In the genomic region with DNA sequence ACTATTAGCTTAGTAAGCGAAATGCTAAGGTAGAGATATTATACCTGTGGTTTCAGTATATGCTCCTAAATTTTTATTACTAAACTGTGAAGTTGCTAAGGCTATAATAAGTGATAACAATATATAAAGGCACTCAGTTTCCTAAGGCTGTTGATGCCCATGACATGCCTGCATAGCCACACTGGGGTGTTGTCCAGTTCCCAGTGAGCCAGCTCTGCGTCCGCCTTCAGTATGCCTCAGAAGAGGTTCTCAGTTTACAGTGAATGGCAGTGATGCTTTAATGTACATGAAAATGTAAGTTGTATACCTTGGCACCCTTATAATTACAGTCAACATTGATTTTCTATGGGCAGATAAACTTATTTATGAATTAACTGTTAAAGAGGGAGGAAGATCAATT, we compare ENCODE assay signal across 30 cellular contexts. TPM values are rescaled to one million over a fixed set of nuclear protein-coding genes. Genes with fewer than 3 reads are reported as not detected.
"Had no signal": no experiment of that assay in that cellular context is flagged by ENCODE, and none has a peak within 500 bp of the region (broad histone marks: within the 10 kb centered on the region; RNA-seq: fewer than 3 reads in every experiment).

No MANE protein-coding gene starts in this region.

- H3K27ac Mint-ChIP-seq: naive thymus-derived CD8-positive, alpha-beta T cell; natural killer cell treated with Interleukin-12 subunit alpha and Interleukin-12 subunit beta and Interleukin-15 and Interleukin-18, amount 100 ng/mL, for 72 hours; nephron progenitor cell; stimulated activated memory B cell treated with anti-CD40 and anti-IgM and Interleukin-4, amounts not matched to agents 10 μg/mL and 1 μg/mL and 100 μg/mL, for 72 hours; stimulated activated naive CD8-positive, alpha-beta T cell treated with anti-CD3 and anti-CD28 coated beads, Interleukin-15, amount 100 ng/mL, for 72 hours had no signal

- DNase-seq: naive thymus-derived CD8-positive, alpha-beta T cell; nephron progenitor cell; nucleus accumbens; pancreas; right cardiac atrium; right lobe of liver; spleen; stimulated activated CD4-positive, alpha-beta T cell treated with anti-CD3 and anti-CD28 coated beads, Interleukin-12 subunit alpha, Interleukin-12 subunit beta, amount 100 ng/mL, for 4 hours; stimulated activated CD4-positive, alpha-beta T cell treated with anti-CD3 and anti-CD28 coated beads, Interleukin-1b, Interleukin-23, amount 100 ng/mL, for 48 hours; stimulated activated CD4-positive, alpha-beta T cell treated with anti-CD3 and anti-CD28 coated beads, Interleukin-4, amount 100 ng/mL, for 1 hour; stimulated activated CD4-positive, alpha-beta T cell treated with anti-CD3 and anti-CD28 coated beads, Interleukin-4, amount 100 ng/mL, for 4 hours; stimulated activated CD8-positive, alpha-beta memory T cell treated with anti-CD3 and anti-CD28 coated beads, Interleukin-4, amount 100 ng/mL, for 48 hours; stimulated activated naive CD4-positive, alpha-beta T cell; stimulated activated naive CD8-positive, alpha-beta T cell treated with anti-CD3 and anti-CD28 coated beads, Interleukin-15, amount 100 ng/mL, for 72 hours; stimulated activated naive CD8-positive, alpha-beta T cell treated with anti-CD3 and anti-CD28 coated beads, Interleukin-15, Interleukin-2, amounts not matched to agents 100 U/mL and 50 U/mL, for 24 hours; substantia nigra; thyroid gland; trophoblast cell; upper lobe of left lung had no signal

- H3K36me3 ChIP-seq: neutrophil, pancreas, prostate gland, right lobe of liver, spleen, suprapubic skin, thoracic aorta, thyroid gland, tibial nerve, upper lobe of left lung, vagina had no signal

- H3K4me1 Mint-ChIP-seq: naive thymus-derived CD8-positive, alpha-beta T cell; stimulated activated memory B cell treated with anti-CD40 and anti-IgM and Interleukin-4, amounts not matched to agents 10 μg/mL and 1 μg/mL and 100 μg/mL, for 72 hours; stimulated activated naive CD8-positive, alpha-beta T cell treated with anti-CD3 and anti-CD28 coated beads, Interleukin-15, amount 100 ng/mL, for 72 hours had no signal

- H3K36me3 Mint-ChIP-seq: naive thymus-derived CD8-positive, alpha-beta T cell; natural killer cell treated with Interleukin-12 subunit alpha and Interleukin-12 subunit beta and Interleukin-15 and Interleukin-18, amount 100 ng/mL, for 72 hours; stimulated activated memory B cell treated with anti-CD40 and anti-IgM and Interleukin-4, amounts not matched to agents 10 μg/mL and 1 μg/mL and 100 μg/mL, for 72 hours had no signal

- H3K4me3 Mint-ChIP-seq: naive thymus-derived CD8-positive, alpha-beta T cell; natural killer cell treated with Interleukin-12 subunit alpha and Interleukin-12 subunit beta and Interleukin-15 and Interleukin-18, amount 100 ng/mL, for 72 hours; nephron progenitor cell; neural crest cell; stimulated activated memory B cell treated with anti-CD40 and anti-IgM and Interleukin-4, amounts not matched to agents 10 μg/mL and 1 μg/mL and 100 μg/mL, for 72 hours; stimulated activated naive CD8-positive, alpha-beta T cell treated with anti-CD3 and anti-CD28 coated beads, Interleukin-15, amount 100 ng/mL, for 72 hours had no signal

- H3K27me3 ChIP-seq: pancreas, thyroid gland, tibial nerve, upper lobe of left lung, vagina had no signal

- H3K9me3 Mint-ChIP-seq: naive thymus-derived CD8-positive, alpha-beta T cell; natural killer cell treated with Interleukin-12 subunit alpha and Interleukin-12 subunit beta and Interleukin-15 and Interleukin-18, amount 100 ng/mL, for 72 hours; nephron progenitor cell; neural crest cell; stimulated activated memory B cell treated with anti-CD40 and anti-IgM and Interleukin-4, amounts not matched to agents 10 μg/mL and 1 μg/mL and 100 μg/mL, for 72 hours; stimulated activated naive CD8-positive, alpha-beta T cell treated with anti-CD3 and anti-CD28 coated beads, Interleukin-15, amount 100 ng/mL, for 72 hours had no signal

- H3K9me3 ChIP-seq: neutrophil, pancreas, prostate gland, right lobe of liver, spleen, suprapubic skin, thoracic aorta, thyroid gland, tibial nerve, upper lobe of left lung, vagina had no signal

- H3K27ac ChIP-seq: neutrophil, pancreas, prostate gland, right lobe of liver, skin epidermis, spleen, suprapubic skin, thoracic aorta, thyroid gland, tibial nerve, upper lobe of left lung, vagina had no signal

- H3K4me1 ChIP-seq: pancreas, prostate gland, right lobe of liver, thyroid gland, tibial nerve, upper lobe of left lung, vagina had no signal

- H3K4me3 ChIP-seq: pancreas, prostate gland, right lobe of liver, skin epidermis, smooth muscle cell, spleen, suprapubic skin, thoracic aorta, thyroid gland, tibial nerve, upper lobe of left lung, vagina had no signal

- ATAC-seq: naive thymus-derived CD8-positive, alpha-beta T cell; natural killer cell treated with Interleukin-12 subunit alpha and Interleukin-12 subunit beta and Interleukin-15 and Interleukin-18, amount 100 ng/mL, for 72 hours; pancreas; right cardiac atrium; right lobe of liver; stimulated activated memory B cell treated with anti-CD40 and anti-IgM and Interleukin-4, amounts not matched to agents 10 μg/mL and 1 μg/mL and 100 μg/mL, for 72 hours; stimulated activated naive CD8-positive, alpha-beta T cell treated with anti-CD3 and anti-CD28 coated beads, Interleukin-15, amount 100 ng/mL, for 72 hours; stimulated activated naive CD8-positive, alpha-beta T cell treated with anti-CD3 and anti-CD28 coated beads, Interleukin-15, Interleukin-2, amounts not matched to agents 100 U/mL and 50 U/mL, for 24 hours had no signal

RNA-seq across cellular contexts. Expression of a gene that starts 7.2 kb away (rescaled TPM):
- total RNA-seq: naive thymus-derived CD8-positive, alpha-beta T cell; natural killer cell treated with Interleukin-12 subunit alpha and Interleukin-12 subunit beta and Interleukin-15 and Interleukin-18, amount 100 ng/mL, for 72 hours had no signal
- polyA plus RNA-seq: naive thymus-derived CD8-positive, alpha-beta T cell had no signal
